ENCODE assay signal across 1 cellular context in the genomic region with DNA sequence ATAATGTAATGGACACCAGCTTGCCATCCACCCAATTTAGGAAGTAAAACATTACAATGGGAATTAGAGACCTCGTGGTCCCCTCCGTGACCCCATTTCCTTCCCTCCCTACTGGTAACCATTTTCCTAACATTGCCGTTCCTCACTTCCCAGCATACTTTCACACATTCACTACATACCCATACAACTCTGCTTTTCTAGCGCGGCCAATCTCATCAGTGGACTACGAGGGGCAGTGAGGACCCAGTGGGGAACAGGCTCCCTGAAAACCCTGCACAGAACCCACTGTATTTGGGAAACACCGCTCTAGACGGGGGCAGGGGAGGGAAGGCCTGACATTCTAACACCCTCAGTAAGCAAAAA.
TF ChIP-seq lines count a peak whose summit lies in the region.

No MANE protein-coding gene starts in this region.

TF ChIP-seq in SK-N-SH, 30 proteins besides CTCF, POLR2A, EP300 and RAD21 (continued from another document):
- TF ChIP-seq, protein P1, sequence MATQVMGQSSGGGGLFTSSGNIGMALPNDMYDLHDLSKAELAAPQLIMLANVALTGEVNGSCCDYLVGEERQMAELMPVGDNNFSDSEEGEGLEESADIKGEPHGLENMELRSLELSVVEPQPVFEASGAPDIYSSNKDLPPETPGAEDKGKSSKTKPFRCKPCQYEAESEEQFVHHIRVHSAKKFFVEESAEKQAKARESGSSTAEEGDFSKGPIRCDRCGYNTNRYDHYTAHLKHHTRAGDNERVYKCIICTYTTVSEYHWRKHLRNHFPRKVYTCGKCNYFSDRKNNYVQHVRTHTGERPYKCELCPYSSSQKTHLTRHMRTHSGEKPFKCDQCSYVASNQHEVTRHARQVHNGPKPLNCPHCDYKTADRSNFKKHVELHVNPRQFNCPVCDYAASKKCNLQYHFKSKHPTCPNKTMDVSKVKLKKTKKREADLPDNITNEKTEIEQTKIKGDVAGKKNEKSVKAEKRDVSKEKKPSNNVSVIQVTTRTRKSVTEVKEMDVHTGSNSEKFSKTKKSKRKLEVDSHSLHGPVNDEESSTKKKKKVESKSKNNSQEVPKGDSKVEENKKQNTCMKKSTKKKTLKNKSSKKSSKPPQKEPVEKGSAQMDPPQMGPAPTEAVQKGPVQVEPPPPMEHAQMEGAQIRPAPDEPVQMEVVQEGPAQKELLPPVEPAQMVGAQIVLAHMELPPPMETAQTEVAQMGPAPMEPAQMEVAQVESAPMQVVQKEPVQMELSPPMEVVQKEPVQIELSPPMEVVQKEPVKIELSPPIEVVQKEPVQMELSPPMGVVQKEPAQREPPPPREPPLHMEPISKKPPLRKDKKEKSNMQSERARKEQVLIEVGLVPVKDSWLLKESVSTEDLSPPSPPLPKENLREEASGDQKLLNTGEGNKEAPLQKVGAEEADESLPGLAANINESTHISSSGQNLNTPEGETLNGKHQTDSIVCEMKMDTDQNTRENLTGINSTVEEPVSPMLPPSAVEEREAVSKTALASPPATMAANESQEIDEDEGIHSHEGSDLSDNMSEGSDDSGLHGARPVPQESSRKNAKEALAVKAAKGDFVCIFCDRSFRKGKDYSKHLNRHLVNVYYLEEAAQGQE (IDR thresholded peaks at IDR 0.05; ENCODE audit: low read depth, low read length): no peak
- TF ChIP-seq GABPA (IDR thresholded peaks at IDR 0.05; ENCODE audit: low read depth): no peak
- no peak for TF ChIP-seq FOSL2 (IDR thresholded peaks at IDR 0.05; ENCODE audit: borderline replicate concordance, low read depth)
TF ChIP-seq in SK-N-SH: peak in this region for 0.
